7 cellular contexts compared by ENCODE assay signal in the genomic region with DNA sequence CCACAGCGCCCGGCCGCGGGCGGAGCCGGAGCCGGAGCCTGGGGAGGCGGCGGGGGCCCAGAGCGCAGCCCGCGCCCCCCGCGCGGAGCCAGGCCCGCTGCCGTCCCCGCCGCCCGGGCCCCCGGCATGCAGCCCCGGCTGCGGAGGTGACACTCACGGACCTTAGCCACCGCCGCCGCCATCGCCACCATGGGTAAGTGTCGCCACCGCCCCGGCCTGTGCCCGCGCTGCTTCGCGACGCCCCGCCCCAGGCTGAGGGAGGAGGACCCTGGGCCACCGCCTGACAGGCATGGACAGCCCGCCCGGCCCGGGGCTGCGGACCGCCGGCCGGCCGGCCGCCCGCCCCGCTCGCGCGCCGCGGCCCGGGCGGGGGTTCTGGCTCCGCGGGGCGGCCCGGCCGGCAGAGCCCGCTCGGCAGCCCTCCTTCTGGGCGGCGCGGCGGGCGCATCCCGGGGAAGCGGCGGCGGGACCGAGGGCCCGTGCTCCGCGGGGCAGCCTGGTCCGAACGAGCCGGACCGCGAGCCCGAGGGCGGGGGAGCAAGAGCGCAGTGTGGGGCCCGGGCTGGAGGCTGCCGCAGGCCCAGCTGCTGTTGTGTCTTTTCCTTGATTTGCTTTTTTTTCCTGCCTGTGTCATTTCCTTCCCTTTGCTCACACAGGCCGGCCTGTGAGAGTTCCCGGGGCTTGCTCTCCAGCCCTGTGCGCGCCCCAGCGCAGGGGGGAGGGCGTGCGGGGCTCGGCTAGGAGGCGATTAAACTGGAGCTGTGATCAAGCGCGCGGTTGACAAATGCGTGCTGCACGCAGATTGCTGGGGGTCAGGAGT. TPM values are rescaled to one million over a fixed set of nuclear protein-coding genes. Genes with fewer than 3 reads are reported as not detected.
DNase-seq lines count a peak whose midpoint lies in the region; ATAC-seq, FAIRE-seq and TF ChIP-seq lines count a peak whose summit lies in the region.

No MANE protein-coding gene starts in this region.

- peaks cover 6 to 9% of the 10 kb centered on the region in 2 donors for H3K4me1 ChIP-seq in small intestine (ENCODE audit: control insufficient read depth in 2 of 2, insufficient read depth in 1 of 2, low read depth in 1 of 2, low read length in 1 of 2)

- no peak for TF ChIP-seq POLR2A in GM12892 (IDR thresholded peaks at IDR 0.05; ENCODE audit: low read depth, low read length)

- no peaks in the 10 kb centered on the region for H3K9me3 Mint-ChIP-seq in activated B cell treated with CpG ODN at 0.5 μM for 24 hours

- ATAC-seq in HG02588 (IDR thresholded peaks at IDR 0.05; ENCODE audit: unreplicated experiment) (peak; percentile 26), activated B cell treated with CpG ODN at 0.5 μM for 24 hours (ENCODE audit: low read depth) (peak; percentile 13)

- H3K4me3 Mint-ChIP-seq in activated B cell treated with CpG ODN at 0.5 μM for 24 hours = peak overlapping the region; percentile 95

- H3K27ac Mint-ChIP-seq in activated B cell treated with CpG ODN at 0.5 μM for 24 hours = peak overlapping the region; percentile 79

- peak overlapping the region; percentile 75 to 86 for H3K27ac ChIP-seq in small intestine (ENCODE audit: low read depth in 1 of 2, low read length in 1 of 2)

- DNase-seq in GM12892 (ENCODE audit: insufficient read length) = peak; percentile 56
- DNase-seq in NCI-H1105 (lab: John Stamatoyannopoulos, UW) = peak; percentile 18
- peak; percentile 67 for DNase-seq in activated B cell treated with CpG ODN at 0.5 μM for 24 hours
- peak; percentile 13 for DNase-seq in central memory CD4-positive, alpha-beta T cell
- DNase-seq in islet precursor cell = peak; percentile 89
- DNase-seq in small intestine = peak; percentile 70

- H3K27me3 ChIP-seq in small intestine (ENCODE audit: control insufficient read depth in 2 of 2, insufficient read depth in 2 of 2, low read length in 2 of 2) = no peaks in the 10 kb centered on the region

- POLR2A ChIA-PET in activated B cell treated with CpG ODN at 0.5 μM for 24 hours (lab: Charles Lee) = interaction anchor here (0.7 to 4.6 kb wide), 20 partner anchors 11 to 884 kb away, joined by 3 to 108 read pairs (median 8); partner anchors contain the start of genes CCDC47, CEP95, CYB561 and DCAF7

- intact Hi-C loops in activated B cell treated with CpG ODN at 0.5 μM for 24 hours (cut with micrococcal nuclease) = loop anchor here (1.0 to 10.0 kb wide), 13 partner anchors 10 to 658 kb away; partner anchors contain the start of genes CCDC47, CYB561, DCAF7 and FTSJ3

- H3K36me3 Mint-ChIP-seq in activated B cell treated with CpG ODN at 0.5 μM for 24 hours (ENCODE audit: low read depth) = peaks cover 6% of the 10 kb centered on the region

- CTCF ChIA-PET in activated B cell treated with CpG ODN at 0.5 μM for 24 hours (lab: Charles Lee) = interaction anchor here (0.7 to 4.0 kb wide), 4 partner anchors 10 to 196 kb away, joined by 3 to 19 read pairs (median 7); no protein-coding TSS in a partner anchor

- H3K4me3 ChIP-seq in small intestine (ENCODE audit: low read depth in 1 of 2, low read length in 2 of 2) = peak overlapping the region; percentile 87 to 100

- H3K36me3 ChIP-seq in small intestine (ENCODE audit: control insufficient read depth in 2 of 2, insufficient read depth in 2 of 2, low read length in 2 of 2) = no peaks in the 10 kb centered on the region

- FAIRE-seq in GM12892 (lab: Jason Lieb, UNC) = peak; percentile 53
- no peak for FAIRE-seq in small intestine (lab: Jason Lieb, UNC)

- WGBS in small intestine, 3 donors = 0 to 1% (median 0%) methylated on average over 39 to 100 of the region's 100 CpGs

- no peak for TF ChIP-seq CTCF in activated B cell treated with CpG ODN at 0.5 μM for 24 hours (IDR thresholded peaks at IDR 0.05)

- H3K27me3 Mint-ChIP-seq in activated B cell treated with CpG ODN at 0.5 μM for 24 hours = no peaks in the 10 kb centered on the region

- peaks cover 33% of the 10 kb centered on the region for H3K4me1 Mint-ChIP-seq in activated B cell treated with CpG ODN at 0.5 μM for 24 hours

- no peaks in the 10 kb centered on the region for H3K9me3 ChIP-seq in small intestine (ENCODE audit: control insufficient read depth, low read depth)

RNA-seq across cellular contexts. Expression of gene MAP3K3, which starts 0.6 kb away (rescaled TPM):
- 11.3 TPM for polyA plus RNA-seq in GM12892 (2012; ENCODE audit: missing spikeins)
- 32.5 and 32.9 TPM in 2 replicates for total RNA-seq in activated B cell treated with CpG ODN at 0.5 μM for 24 hours
- polyA plus RNA-seq in small intestine = 10 to 100 TPM in 2 of 3 donors, 1 to 10 TPM in 1; 8.1 to 17.1 (median 11.4) TPM

RNA-seq across cellular contexts. Expression of gene TACO1, which starts 22.1 kb away (rescaled TPM):
- polyA plus RNA-seq in GM12892 (2012; ENCODE audit: missing spikeins) = 20.9 TPM
- total RNA-seq in activated B cell treated with CpG ODN at 0.5 μM for 24 hours = 19.1 and 23.5 TPM in 2 replicates
- polyA plus RNA-seq in small intestine = 10 to 100 TPM; 29.1 to 48.8 (median 35.9) TPM

Comparison
In these comparisons a context has a peak if more than half of its experiments do, and no peak if none do; other contexts are left out.
1. Peak in every context shown above with its lines: DNase-seq, ATAC-seq, H3K4me3 ChIP-seq and H3K27ac ChIP-seq.
2. DNase-seq: peak in every context shown above with its lines; median percentile 89 in islet precursor cell; 70 in small intestine; 67 in activated B cell treated with CpG ODN at 0.5 μM for 24 hours; 56 in GM12892; 18 in NCI-H1105; 13 in central memory CD4-positive, alpha-beta T cell.